In genomic region chr2:85436836-85437487, GRCh38 we compare ENCODE assay signal across 8 cellular contexts. TPM values are rescaled to one million over a fixed set of nuclear protein-coding genes. Genes with fewer than 3 reads are reported as not detected.
DNase-seq lines count a peak whose midpoint lies in the region; ATAC-seq and TF ChIP-seq lines count a peak whose summit lies in the region.

No MANE protein-coding gene starts in this region.

- in situ Hi-C loops in IMR-90 (cut with MboI; ENCODE audit: low sequenced_read_pairs): no loop called here

- peak overlapping the region; percentile 73 for H2BK5ac ChIP-seq in IMR-90 (ENCODE audit: low read depth, low read length, poor library complexity, severe bottlenecking)

- peak overlapping the region; percentile 19; the same call in 1 of the 2 replicates for H3K56ac ChIP-seq in IMR-90 (ENCODE audit: extremely low read depth, insufficient read depth, low read length)

- dilution Hi-C loops in IMR-90 (cut with HindIII; ENCODE audit: low sequenced_read_pairs, unreplicated experiment): no loop called here

- peak overlapping the region; percentile 62 for H3K9ac ChIP-seq in IMR-90 (ENCODE audit: low read depth, low read length)
- H3K9ac ChIP-seq in neural progenitor cell: no peak overlapping the region

- H3K27ac Mint-ChIP-seq in CD8-positive, alpha-beta T cell: peak overlapping the region; percentile 94
- H3K27ac Mint-ChIP-seq in chondrocyte (ENCODE audit: unreplicated experiment) (peak overlapping the region; percentile 94), neural progenitor cell (peak overlapping the region; percentile 98)

- peak overlapping the region; percentile 70 for H2BK20ac ChIP-seq in IMR-90 (ENCODE audit: low read depth, low read length)

- BruUV-seq in IMR-90 (replicated peaks; lab: Mats Ljungman, UMichigan): no TSS peak

- no peak for DNase-seq in CD8-positive, alpha-beta T cell
- no peak for DNase-seq in IMR-90
- no peak for DNase-seq in chondrocyte (ENCODE audit: low spot score)
- DNase-seq in neural progenitor cell (ENCODE audit: low spot score): no peak
- DNase-seq in GM20000 (ENCODE audit: low spot score): no peak
- DNase-seq in NCI-H82 treated with DMSO at 0.1 percent for 48 hours (lab: John Stamatoyannopoulos, UW; ENCODE audit: unreplicated experiment): no peak
- no peak for DNase-seq in KG1 (lab: John Stamatoyannopoulos, UW)
- DNase-seq in medulla oblongata (ENCODE audit: extremely low spot score): no peak

- no peaks in the 10 kb centered on the region for H3K36me3 Mint-ChIP-seq in CD8-positive, alpha-beta T cell
- H3K36me3 Mint-ChIP-seq in chondrocyte (ENCODE audit: low read depth): no peaks in the 10 kb centered on the region
- no peaks in the 10 kb centered on the region for H3K36me3 Mint-ChIP-seq in neural progenitor cell

- peak overlapping the region; percentile 94 for H3K4ac ChIP-seq in IMR-90 (ENCODE audit: low read depth, low read length)

- H3K4me1 Mint-ChIP-seq in CD8-positive, alpha-beta T cell (ENCODE audit: low read depth): peaks cover 23% of the 10 kb centered on the region
- H3K4me1 Mint-ChIP-seq in chondrocyte (ENCODE audit: low read depth) (peaks cover 35% of the 10 kb centered on the region), neural progenitor cell (peaks cover 51% of the 10 kb centered on the region)

- 67% methylated on average over 3 of the region's 10 CpGs; no CpG with 5 or more reads in 1 of the 2 experiments for WGBS in IMR-90 (ENCODE audit: extremely low coverage in 2 of 2, insufficient read length in 1 of 2), 2 experiments

- peak overlapping the region; percentile 87 for H4K5ac ChIP-seq in IMR-90 (ENCODE audit: low read depth, low read length)

- peaks cover 32% of the 10 kb centered on the region for H3K4me1 ChIP-seq in CD8-positive, alpha-beta T cell (ENCODE audit: insufficient read depth, low read length)
- peaks cover 29% of the 10 kb centered on the region for H3K4me1 ChIP-seq in IMR-90 (ENCODE audit: control insufficient read depth, insufficient read depth, low read length)
- H3K4me1 ChIP-seq in neural progenitor cell: peaks cover 12% of the 10 kb centered on the region

- H3K9me1 ChIP-seq in IMR-90 (ENCODE audit: insufficient read depth, low read length): peaks cover 19% of the 10 kb centered on the region; the same call in 1 of the 2 replicates

- peak overlapping the region; percentile 89 to 95 for H4K8ac ChIP-seq in IMR-90 (ENCODE audit: low read depth in 2 of 2, low read length in 2 of 2)

- ATAC-seq in CD8-positive, alpha-beta T cell: no peak
- ATAC-seq in IMR-90 (ENCODE audit: low read depth): no peak; the same call in 1 of the 2 replicates

- TF ChIP-seq RAD21 in IMR-90 (IDR thresholded peaks at IDR 0.05; ENCODE audit: low read length): no peak

- no peaks in the 10 kb centered on the region for H3K27me3 ChIP-seq in CD8-positive, alpha-beta T cell (ENCODE audit: insufficient read depth, low read length)
- H3K27me3 ChIP-seq in IMR-90 (ENCODE audit: control insufficient read depth, insufficient read depth, low read length) (no peaks in the 10 kb centered on the region), neural progenitor cell (peaks cover 11% of the 10 kb centered on the region)

- intact Hi-C loops in CD8-positive, alpha-beta T cell (cut with DNase I, micrococcal nuclease): loop anchor here in 1 of 2 experiments (1.0 kb wide), 2 partner anchors 19 to 101 kb away; partner anchors contain the start of gene SH2D6
- intact Hi-C loops in IMR-90 (cut with micrococcal nuclease): no loop called here

- no peaks in the 10 kb centered on the region for H3K9me3 ChIP-seq in CD8-positive, alpha-beta T cell (ENCODE audit: low read length)
- H3K9me3 ChIP-seq in IMR-90 (ENCODE audit: control insufficient read depth, insufficient read depth, low read length) (no peaks in the 10 kb centered on the region), neural progenitor cell (ENCODE audit: low read depth) (no peaks in the 10 kb centered on the region)

- no peaks in the 10 kb centered on the region for H3K27me3 Mint-ChIP-seq in CD8-positive, alpha-beta T cell (ENCODE audit: low read depth)
- H3K27me3 Mint-ChIP-seq in chondrocyte (ENCODE audit: low read depth) (no peaks in the 10 kb centered on the region), neural progenitor cell (ENCODE audit: insufficient read depth, low read depth) (peaks cover 13% of the 10 kb centered on the region)

- no peak for TF ChIP-seq CTCF in CD8-positive, alpha-beta T cell (IDR thresholded peaks at IDR 0.05)
- TF ChIP-seq CTCF in IMR-90 (conservative IDR thresholded peaks at IDR 0.05; ENCODE audit: low read depth, low read length) (no peak), chondrocyte (IDR thresholded peaks at IDR 0.05) (no peak), neural progenitor cell (IDR thresholded peaks at IDR 0.05) (no peak), GM20000 (IDR thresholded peaks at IDR 0.05; ENCODE audit: extremely low read depth, missing control alignments) (no peak)

- peak overlapping the region; percentile 86 for H2AK9ac ChIP-seq in IMR-90 (replicated peaks; ENCODE audit: low read depth, low read length, poor library complexity)

- POLR2A ChIA-PET in CD8-positive, alpha-beta T cell (lab: Charles Lee): interaction anchor here (1.1 to 3.2 kb wide), 5 partner anchors 18 to 160 kb away, joined by 4 to 60 read pairs (median 8); partner anchors contain the start of genes ELMOD3, MAT2A, RETSAT and SH2D6
- POLR2A ChIA-PET in IMR-90 (lab: Charles Lee; ENCODE audit: unreplicated experiment): interaction anchor here (0.6 to 2.0 kb wide), 4 partner anchors 74 to 160 kb away, joined by 3 to 14 read pairs (median 6); partner anchors contain the start of gene MAT2A

- H4K20me1 ChIP-seq in IMR-90 (ENCODE audit: insufficient read depth, low read length) (no peaks in the 10 kb centered on the region), neural progenitor cell (ENCODE audit: low read depth) (no peaks in the 10 kb centered on the region)

- peak overlapping the region; percentile 60 for H3K4me3 ChIP-seq in CD8-positive, alpha-beta T cell (ENCODE audit: low read depth, low read length)
- H3K4me3 ChIP-seq in IMR-90 (ENCODE audit: insufficient read depth, low read depth, low read length) (no peak overlapping the region), neural progenitor cell (peak overlapping the region; percentile 49)

- peaks cover 17% of the 10 kb centered on the region for H3F3A ChIP-seq in neural progenitor cell (ENCODE audit: low read depth)

- peak overlapping the region; percentile 59 for H3K14ac ChIP-seq in IMR-90 (replicated peaks; ENCODE audit: low read depth, low read length)

- H3K23ac ChIP-seq in IMR-90 (ENCODE audit: low read depth, low read length): peak overlapping the region; percentile 54

- H3K4me2 ChIP-seq in IMR-90 (ENCODE audit: low read depth, low read length) (no peak overlapping the region), neural progenitor cell (peak overlapping the region; percentile 83)

- H2AK5ac ChIP-seq in IMR-90 (ENCODE audit: low read depth, low read length): peak overlapping the region; percentile 89

- peak overlapping the region; percentile 85 for H2BK120ac ChIP-seq in IMR-90 (ENCODE audit: low read depth, low read length)

- H3K4me3 Mint-ChIP-seq in CD8-positive, alpha-beta T cell: peak overlapping the region; percentile 85
- peak overlapping the region; percentile 57 for H3K4me3 Mint-ChIP-seq in chondrocyte (ENCODE audit: unreplicated experiment)
- peak overlapping the region; percentile 73 for H3K4me3 Mint-ChIP-seq in neural progenitor cell

- H4K91ac ChIP-seq in IMR-90 (ENCODE audit: insufficient read depth, low read depth, low read length): peak overlapping the region; percentile 81

- H3K79me2 ChIP-seq in neural progenitor cell (ENCODE audit: low read depth): no peaks in the 10 kb centered on the region

- H3K79me1 ChIP-seq in IMR-90 (ENCODE audit: low read depth in 1 of 2, low read length in 2 of 2): peaks cover 0 to 10% of the 10 kb centered on the region in 2 experiments; a peak in 1 of 4 replicates

- H2AFZ ChIP-seq in IMR-90 (replicated peaks; ENCODE audit: low read length, poor library complexity) (peak overlapping the region; percentile 94), neural progenitor cell (replicated peaks) (peak overlapping the region; percentile 88)

- H3K36me3 ChIP-seq in CD8-positive, alpha-beta T cell (ENCODE audit: insufficient read depth, low read length): no peaks in the 10 kb centered on the region
- no peaks in the 10 kb centered on the region for H3K36me3 ChIP-seq in IMR-90 (ENCODE audit: control insufficient read depth, insufficient read depth, low read length)
- H3K36me3 ChIP-seq in neural progenitor cell: no peaks in the 10 kb centered on the region

- peak overlapping the region; percentile 79; the same call in 2 of the 3 replicates for H2BK15ac ChIP-seq in IMR-90 (ENCODE audit: low read depth, low read length)

- no peaks in the 10 kb centered on the region for H3K9me3 Mint-ChIP-seq in CD8-positive, alpha-beta T cell
- H3K9me3 Mint-ChIP-seq in chondrocyte (ENCODE audit: low read depth) (no peaks in the 10 kb centered on the region), neural progenitor cell (no peaks in the 10 kb centered on the region)

- no peak for TF ChIP-seq POLR2A in IMR-90 (IDR thresholded peaks at IDR 0.05; ENCODE audit: low read depth, low read length)

- H3K27ac ChIP-seq in CD8-positive, alpha-beta T cell (ENCODE audit: low read depth, low read length): peak overlapping the region; percentile 56
- H3K27ac ChIP-seq in IMR-90 (ENCODE audit: insufficient read depth, low read length): peak overlapping the region; percentile 77
- H3K27ac ChIP-seq in neural progenitor cell: no peak overlapping the region

- H3K18ac ChIP-seq in IMR-90 (ENCODE audit: low read depth, low read length): peak overlapping the region; percentile 80

- CTCF ChIA-PET in CD8-positive, alpha-beta T cell (lab: Charles Lee): interaction anchor here (0.8 to 2.5 kb wide), 4 partner anchors 16 to 115 kb away, joined by 4 to 13 read pairs (median 8); partner anchors contain the start of gene MAT2A
- CTCF ChIA-PET in IMR-90 (lab: Yijun Ruan, JAX): interaction anchor here (0.6 to 0.7 kb wide), 2 partner anchors 18 to 115 kb away, joined by 3 read pairs; no protein-coding TSS in a partner anchor

RNA-seq across cellular contexts. Expression of gene SH2D6, which starts 18.4 kb away (rescaled TPM):
- under 1 TPM; 0.33 to 0.44 TPM for total RNA-seq in CD8-positive, alpha-beta T cell
- total RNA-seq in IMR-90 (2012; rRNA removed) (0.36 TPM in 1 of 2 replicates, not detected in the other), chondrocyte (0.47 TPM in 1 of 3 replicates, not detected in the others), neural progenitor cell (ENCODE audit: low replicate concordance) (0.07 and 0.74 TPM in 2 replicates)
- polyA plus RNA-seq in IMR-90 (2012; rRNA removed): 0.32 and 0.37 TPM in 2 replicates
- polyA plus RNA-seq in IMR-90 (2012; cell fraction: cytosol; rRNA removed): 0.16 TPM in 1 of 2 replicates, not detected in the other
- polyA plus RNA-seq in IMR-90 (2012; cell fraction: nucleus; rRNA removed; ENCODE audit: low replicate concordance): 1.0 and 1.2 TPM in 2 replicates

RNA-seq across cellular contexts. Expression of gene CAPG, which starts 26.8 kb away (rescaled TPM):
- 1 to 10 TPM; 2.4 to 3.6 TPM for total RNA-seq in CD8-positive, alpha-beta T cell
- total RNA-seq in IMR-90 (2012; rRNA removed): 53.3 and 79.9 TPM in 2 replicates
- 98.3 and 122 TPM in 2 replicates for polyA plus RNA-seq in IMR-90 (2012; rRNA removed)
- 106 and 143 TPM in 2 replicates for polyA plus RNA-seq in IMR-90 (2012; cell fraction: cytosol; rRNA removed)
- 43.3 and 75.0 TPM in 2 replicates for polyA plus RNA-seq in IMR-90 (2012; cell fraction: nucleus; rRNA removed; ENCODE audit: low replicate concordance)
- 40.5 to 77.6 TPM (median 76.5 TPM) in 3 replicates for total RNA-seq in chondrocyte
- total RNA-seq in neural progenitor cell (ENCODE audit: low replicate concordance): 23.9 TPM in 2 replicates
